13 cellular contexts compared by ENCODE assay signal in genomic region chr5:57841671-57842375, GRCh38.
A peak's percentile ranks its signal among the peaks of the same experiment; 100 is the strongest.
DNase-seq lines count a peak whose midpoint lies in the region; TF ChIP-seq lines count a peak whose summit lies in the region.
"Had no signal": no experiment of that assay in that cellular context is flagged by ENCODE, and none has a peak within 500 bp of the region (broad histone marks: within the 10 kb centered on the region; RNA-seq: fewer than 3 reads in every experiment).

No MANE protein-coding gene starts in this region.

- POLR2A ChIA-PET in AG04450 (lab: Yijun Ruan, JAX): interaction anchor here (0.7 kb wide), 1 partner anchor 93 kb away, joined by 3 read pairs; no protein-coding TSS in a partner anchor

- H3K9ac ChIP-seq in HUES64 (ENCODE audit: low read depth, low read length): peak overlapping the region; percentile 49; the same call in 1 of the 2 replicates

- H3K36me3 ChIP-seq in HUES64 (ENCODE audit: insufficient read depth, low read length) (no peaks in the 10 kb centered on the region), kidney epithelial cell (ENCODE audit: control insufficient read depth, insufficient read depth, low read length) (no peaks in the 10 kb centered on the region)
- H3K36me3 ChIP-seq: sigmoid colon had no signal

- intact Hi-C loops in posterior cingulate gyrus (cut with DNase I): no loop called here

- H3K27ac ChIP-seq in AG04450 (ENCODE audit: low read depth, low read length): peak overlapping the region; percentile 77
- H3K27ac ChIP-seq in HUES64 (ENCODE audit: low read depth, low read length): peak overlapping the region; percentile 69
- no peak overlapping the region for H3K27ac ChIP-seq in coronary artery

- TF ChIP-seq CTCF in AG04450 (IDR thresholded peaks at IDR 0.05; ENCODE audit: low read depth, low read length): no peak
- TF ChIP-seq CTCF in coronary artery (IDR thresholded peaks at IDR 0.05): no peak
- no peak for TF ChIP-seq CTCF in kidney epithelial cell (IDR thresholded peaks at IDR 0.05; ENCODE audit: insufficient read depth, low read length, poor library complexity, severe bottlenecking)

- CTCF ChIA-PET in AG04450 (lab: Charles Lee): no interaction called here

- peaks cover 22% of the 10 kb centered on the region for H3K4me1 ChIP-seq in HUES64 (ENCODE audit: insufficient read depth, low read length)

- DNase-seq in AG04450 (ENCODE audit: low read depth, low spot score): peak; percentile 90
- DNase-seq in coronary artery (ENCODE audit: low spot score): no peak
- DNase-seq in kidney epithelial cell (ENCODE audit: low read depth): peak; percentile 98
- DNase-seq in MV-4-11 (lab: John Stamatoyannopoulos, UW): no peak
- DNase-seq in stimulated activated naive CD4-positive, alpha-beta T cell (lab: John Stamatoyannopoulos, UW): no peak
- DNase-seq in ureter (ENCODE audit: low spot score): no peak
- DNase-seq in posterior cingulate gyrus: no peak
- DNase-seq: activated CD8-positive, alpha-beta memory T cell treated with anti-CD3 and anti-CD28 coated beads, Interleukin-2, amount 10 ng/mL, durations not matched to agents 7 days and 5 days; CD4-positive, CD25-positive, alpha-beta regulatory T cell; effector CD8-positive, alpha-beta T cell; sigmoid colon; substantia nigra had no signal

- H3K9me3 ChIP-seq in AG04450 (ENCODE audit: control insufficient read depth, insufficient read depth, low read length): no peaks in the 10 kb centered on the region
- no peaks in the 10 kb centered on the region for H3K9me3 ChIP-seq in HUES64 (ENCODE audit: insufficient read depth, low read depth, low read length)
- H3K9me3 ChIP-seq: sigmoid colon had no signal

- no peaks in the 10 kb centered on the region for H3K27me3 ChIP-seq in AG04450 (ENCODE audit: control insufficient read depth, insufficient read depth, low read length)
- no peaks in the 10 kb centered on the region for H3K27me3 ChIP-seq in HUES64 (ENCODE audit: insufficient read depth, low read length)
- no peaks in the 10 kb centered on the region for H3K27me3 ChIP-seq in kidney epithelial cell (ENCODE audit: control insufficient read depth, insufficient read depth, low read length)
- H3K27me3 ChIP-seq: sigmoid colon had no signal

- WGBS in HUES64: 21% methylated on average over 3 of the region's 5 CpGs

- H3K4me3 ChIP-seq in AG04450 (ENCODE audit: low read depth, low read length) (no peak overlapping the region), HUES64 (ENCODE audit: low read length) (0 out of 2 replicates have a peak overlapping the region, but pooled peaks have one; percentile 7), coronary artery (peak overlapping the region; percentile 6), kidney epithelial cell (ENCODE audit: low read depth, low read length) (no peak overlapping the region)
- H3K4me3 ChIP-seq: sigmoid colon had no signal

Comparison
In these comparisons a context has a peak if more than half of its experiments do, and no peak if none do; other contexts are left out.
1. DNase-seq: peak in AG04450 (single experiment) and kidney epithelial cell (single experiment); none in coronary artery (single experiment), MV-4-11 (single experiment), stimulated activated naive CD4-positive, alpha-beta T cell (0 of 6), ureter (single experiment) and posterior cingulate gyrus (0 of 10).
2. H3K27ac ChIP-seq: peak in AG04450 (single experiment) and HUES64 (single experiment); none in coronary artery (0 of 2).
3. H3K4me3 ChIP-seq: peak in HUES64 (single experiment) and coronary artery (single experiment); none in AG04450 (single experiment) and kidney epithelial cell (single experiment).